In the genomic region with DNA sequence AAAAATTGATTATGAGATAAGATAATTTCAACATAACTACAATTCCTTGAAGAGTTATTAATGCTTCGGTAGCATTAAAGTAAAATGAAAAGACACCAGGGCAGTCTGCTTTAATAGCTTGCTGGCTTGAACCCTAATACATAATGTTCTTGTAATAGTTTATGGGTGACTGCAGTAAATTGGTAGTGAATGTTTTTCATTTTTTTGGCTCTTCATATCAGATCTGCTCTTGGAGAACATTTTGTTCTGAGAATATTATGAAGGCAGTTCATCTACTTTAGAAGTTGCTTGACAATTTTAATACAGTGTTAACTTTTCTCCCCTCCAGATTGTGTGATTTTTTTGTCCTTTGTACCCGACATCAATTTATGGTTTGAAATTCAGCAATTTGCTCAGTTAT, we compare ENCODE assay signal across 25 cellular contexts.
"Had no signal": no experiment of that assay in that cellular context is flagged by ENCODE, and none has a peak within 500 bp of the region (broad histone marks: within the 10 kb centered on the region; RNA-seq: fewer than 3 reads in every experiment).

No MANE protein-coding gene starts in this region.

- H3K4me3 Mint-ChIP-seq: endodermal cell; naive B cell; nephron; stimulated activated effector memory CD8-positive, alpha-beta T cell treated with anti-CD3 and anti-CD28 coated beads, Interleukin-12 subunit alpha, Interleukin-12 subunit beta, amount 100 ng/mL, for 72 hours; type B pancreatic cell had no signal

- H3K36me3 Mint-ChIP-seq: stimulated activated effector memory CD8-positive, alpha-beta T cell treated with anti-CD3 and anti-CD28 coated beads, Interleukin-12 subunit alpha, Interleukin-12 subunit beta, amount 100 ng/mL, for 72 hours had no signal

- ATAC-seq: esophagus mucosa; heart left ventricle; left lung; right lobe of liver; stimulated activated effector memory CD8-positive, alpha-beta T cell treated with anti-CD3 and anti-CD28 coated beads, Interleukin-12 subunit alpha, Interleukin-12 subunit beta, amount 100 ng/mL, for 72 hours; stimulated activated naive CD8-positive, alpha-beta T cell treated with anti-CD3 and anti-CD28 coated beads, Interleukin-15, Interleukin-2, amounts not matched to agents 100 U/mL and 50 U/mL, for 24 hours had no signal

- H3K36me3 ChIP-seq: left lung, pancreas, right lobe of liver had no signal

- H3K27ac Mint-ChIP-seq: endodermal cell; nephron; progenitor cell of endocrine pancreas; stimulated activated effector memory CD8-positive, alpha-beta T cell treated with anti-CD3 and anti-CD28 coated beads, Interleukin-12 subunit alpha, Interleukin-12 subunit beta, amount 100 ng/mL, for 72 hours; type B pancreatic cell had no signal

- H3K4me1 ChIP-seq: right lobe of liver had no signal

- H3K9me3 ChIP-seq: pancreas, right lobe of liver had no signal

- H3K27ac ChIP-seq: coronary artery, heart left ventricle, left lung, pancreas, right lobe of liver had no signal

- H3K4me1 Mint-ChIP-seq: endodermal cell, nephron had no signal

- H3K4me3 ChIP-seq: coronary artery, heart left ventricle, left lung, lung, pancreas, right lobe of liver, smooth muscle cell had no signal

- DNase-seq: central memory CD4-positive, alpha-beta T cell; effector CD4-positive, alpha-beta T cell; endodermal cell; foreskin fibroblast; heart left ventricle; hypothalamus; islet precursor cell; left lung; mesenchymal stem cell; naive B cell; occipital lobe; pancreas; retina; right lobe of liver; stimulated activated CD4-positive, alpha-beta T cell treated with anti-CD3 and anti-CD28 coated beads, Interleukin-4, amount 100 ng/mL, for 1 hour; stimulated activated CD8-positive, alpha-beta memory T cell treated with anti-CD3 and anti-CD28 coated beads, Interleukin-4, amount 100 ng/mL, for 48 hours; stimulated activated naive CD8-positive, alpha-beta T cell treated with anti-CD3 and anti-CD28 coated beads, Interleukin-15, Interleukin-2, amounts not matched to agents 100 U/mL and 50 U/mL, for 24 hours had no signal

- H3K27me3 ChIP-seq: heart left ventricle, left lung, pancreas, right lobe of liver had no signal

- H3K27me3 Mint-ChIP-seq: naive B cell, progenitor cell of endocrine pancreas, type B pancreatic cell had no signal
